In genomic region chr6:153058909-153059308, GRCh38 we compare ENCODE assay signal across 18 cellular contexts. TPM values are rescaled to one million over a fixed set of nuclear protein-coding genes. Genes with fewer than 3 reads are reported as not detected.
A peak's percentile ranks its signal among the peaks of the same experiment; 100 is the strongest.
DNase-seq lines count a peak whose midpoint lies in the region; ATAC-seq, FAIRE-seq and TF ChIP-seq lines count a peak whose summit lies in the region.
"Had no signal": no experiment of that assay in that cellular context is flagged by ENCODE, and none has a peak within 500 bp of the region (broad histone marks: within the 10 kb centered on the region; RNA-seq: fewer than 3 reads in every experiment).

No MANE protein-coding gene starts in this region.

- no peaks in the 10 kb centered on the region for H3K9me2 ChIP-seq in MM.1S (replicated peaks; ENCODE audit: insufficient read depth, low read length)

- TF ChIP-seq CTCF in HepG2 (CRISPR knock-in tag; IDR thresholded peaks at IDR 0.05) (no peak), right lobe of liver (IDR thresholded peaks at IDR 0.05) (no peak), RWPE2 (IDR thresholded peaks at IDR 0.05; ENCODE audit: poor library complexity, severe bottlenecking) (no peak), fibroblast of lung (conservative IDR thresholded peaks at IDR 0.05 in 1 of 2, IDR thresholded peaks at IDR 0.05 in 1 of 2; ENCODE audit: low read depth in 1 of 2, low read length in 2 of 2) (no peak), left ventricle myocardium inferior (IDR thresholded peaks at IDR 0.05; ENCODE audit: borderline replicate concordance) (no peak), MM.1S (IDR thresholded peaks at IDR 0.05; ENCODE audit: low read length) (no peak), thyroid gland (IDR thresholded peaks at IDR 0.05) (no peak)

- TF ChIP-seq RAD21 in HepG2 (CRISPR knock-in tag; IDR thresholded peaks at IDR 0.05), result no peak

- no peak overlapping the region for H2AK5ac ChIP-seq in neuronal stem cell (ENCODE audit: low read depth, low read length)

- H3K79me2 ChIP-seq in HepG2 (ENCODE audit: insufficient read depth, low read length) (no peaks in the 10 kb centered on the region), fibroblast of lung (ENCODE audit: control insufficient read depth, insufficient read depth, low read length) (peaks cover 2% of the 10 kb centered on the region), MM.1S (ENCODE audit: low read length) (no peaks in the 10 kb centered on the region)

- H3K27me3 ChIP-seq in HepG2 (ENCODE audit: control insufficient read depth in 1 of 2, insufficient read depth in 2 of 2, low read length in 2 of 2), result no peaks in the 10 kb centered on the region
- H3K27me3 ChIP-seq in right lobe of liver, result no peaks in the 10 kb centered on the region
- H3K27me3 ChIP-seq in RWPE2 (ENCODE audit: insufficient read depth, poor library complexity, severe bottlenecking), result no peaks in the 10 kb centered on the region
- no peaks in the 10 kb centered on the region for H3K27me3 ChIP-seq in fibroblast of lung (ENCODE audit: control insufficient read depth, insufficient read depth, low read length)
- H3K27me3 ChIP-seq in neuronal stem cell (ENCODE audit: control insufficient read depth in 3 of 3, insufficient read depth in 3 of 3, low read depth in 1 of 3, low read length in 3 of 3), result no peaks in the 10 kb centered on the region
- no peaks in the 10 kb centered on the region for H3K27me3 ChIP-seq in left ventricle myocardium inferior (ENCODE audit: low read depth)
- no peaks in the 10 kb centered on the region for H3K27me3 ChIP-seq in MM.1S (replicated peaks; ENCODE audit: insufficient read depth, low read length)
- H3K27me3 ChIP-seq in thyroid gland, result no peaks in the 10 kb centered on the region
- H3K27me3 ChIP-seq: Peyer's patch had no signal

- H3K36me3 ChIP-seq in HepG2 (replicated peaks in 1 of 2; ENCODE audit: control insufficient read depth in 1 of 2, insufficient read depth in 2 of 2, low read length in 2 of 2), result no peaks in the 10 kb centered on the region
- no peaks in the 10 kb centered on the region for H3K36me3 ChIP-seq in right lobe of liver
- no peaks in the 10 kb centered on the region for H3K36me3 ChIP-seq in RWPE2 (ENCODE audit: low read depth)
- no peaks in the 10 kb centered on the region for H3K36me3 ChIP-seq in fibroblast of lung (ENCODE audit: control insufficient read depth, insufficient read depth, low read length)
- H3K36me3 ChIP-seq in neuronal stem cell (replicated peaks in 1 of 2; ENCODE audit: control insufficient read depth in 2 of 2, insufficient read depth in 2 of 2, low read length in 2 of 2), result no peaks in the 10 kb centered on the region
- H3K36me3 ChIP-seq in left ventricle myocardium inferior, result no peaks in the 10 kb centered on the region
- no peaks in the 10 kb centered on the region for H3K36me3 ChIP-seq in MM.1S (replicated peaks; ENCODE audit: insufficient read depth, low read length)
- no peaks in the 10 kb centered on the region for H3K36me3 ChIP-seq in thyroid gland
- H3K36me3 ChIP-seq: Peyer's patch had no signal

- H4K20me1 ChIP-seq in HepG2 (ENCODE audit: insufficient read depth, low read length), result no peaks in the 10 kb centered on the region
- H4K20me1 ChIP-seq in fibroblast of lung (ENCODE audit: control insufficient read depth, extremely low read depth, insufficient read depth, low read length), result no peaks in the 10 kb centered on the region
- no peaks in the 10 kb centered on the region for H4K20me1 ChIP-seq in MM.1S (ENCODE audit: insufficient read depth, low read length)

- H2BK120ac ChIP-seq in neuronal stem cell (ENCODE audit: low read depth, low read length), result no peak overlapping the region

- ATAC-seq in HepG2 (no peak), right lobe of liver (no peak), RWPE2 (ENCODE audit: low read depth) (no peak)

- no peak overlapping the region for H4K8ac ChIP-seq in neuronal stem cell (ENCODE audit: low read depth, low read length)

- DNase-seq in HepG2 (ENCODE audit: low spot score) (no peak), right lobe of liver (no peak), RWPE2 (ENCODE audit: low spot score) (no peak), fibroblast of lung (ENCODE audit: low read depth in 2 of 2) (peak; percentile 6 to 46), neuronal stem cell (ENCODE audit: low spot score) (no peak), left ventricle myocardium inferior (no peak), MM.1S (no peak), thyroid gland (no peak)
- DNase-seq: AML-193; CD4-positive, alpha-beta T cell; DMS79 treated with DMSO at 0.1 percent for 48 hours; GDM1; NCI-H1092; NCI-H1694; NCI-H446 treated with DMSO at 0.1 percent for 48 hours; Peyer's patch; SHP77 treated with DMSO at 0.1 percent for 48 hours had no signal

- H2BK12ac ChIP-seq in neuronal stem cell (ENCODE audit: low read length), result no peak overlapping the region

- CTCF ChIA-PET in HepG2 (lab: Yijun Ruan, JAX; ENCODE audit: low intra/inter-chr PET ratio, low total read pairs), result no interaction called here

- H3F3A ChIP-seq in MM.1S (ENCODE audit: insufficient read depth, low read length), result no peaks in the 10 kb centered on the region

- no peak overlapping the region for H2BK5ac ChIP-seq in neuronal stem cell (ENCODE audit: low read length)

- H3K4me3 ChIP-seq in HepG2 (replicated peaks in 1 of 3; ENCODE audit: insufficient read depth in 1 of 3, low read depth in 2 of 3, low read length in 3 of 3) (no peak overlapping the region), right lobe of liver (no peak overlapping the region), RWPE2 (ENCODE audit: severe bottlenecking) (no peak overlapping the region), fibroblast of lung (replicated peaks in 1 of 4; ENCODE audit: control extremely low read depth in 1 of 4, insufficient read depth in 1 of 4, low read depth in 3 of 4, low read length in 4 of 4) (no peak overlapping the region), neuronal stem cell (ENCODE audit: low read length in 2 of 2) (no peak overlapping the region), left ventricle myocardium inferior (no peak overlapping the region), MM.1S (ENCODE audit: low read length) (no peak overlapping the region), thyroid gland (replicated peaks in 1 of 3) (no peak overlapping the region)
- H3K4me3 ChIP-seq: Peyer's patch had no signal

- H3K79me1 ChIP-seq in neuronal stem cell (ENCODE audit: low read depth, low read length), result no peaks in the 10 kb centered on the region

- H3K23ac ChIP-seq in neuronal stem cell (ENCODE audit: low read depth, low read length, poor library complexity), result no peak overlapping the region

- H4K91ac ChIP-seq in neuronal stem cell (ENCODE audit: low read depth, low read length, poor library complexity), result no peak overlapping the region

- 19% methylated on average over 4 of the region's 4 CpGs for WGBS in HepG2 (ENCODE audit: low lambda C conversion rate)
- WGBS in right lobe of liver (ENCODE audit: insufficient coverage, low coverage, low lambda C conversion rate, missing lambda C conversion rate), result 56% methylated on average over 4 of the region's 4 CpGs
- no CpG with 5 or more reads among the region's 4 CpGs for WGBS in neuronal stem cell (ENCODE audit: extremely low coverage in 2 of 2, insufficient read length in 2 of 2, insufficient replicate concordance in 1 of 2), 2 donors
- WGBS in thyroid gland, 2 donors, result 68 to 77% methylated on average over 4 of the region's 4 CpGs

- no peak overlapping the region for H3K18ac ChIP-seq in neuronal stem cell (ENCODE audit: low read length)

- no peak for TF ChIP-seq EP300 in HepG2 (IDR thresholded peaks at IDR 0.05; ENCODE audit: low read depth in 2 of 2, low read length in 2 of 2)
- no peak for TF ChIP-seq EP300 in HepG2 (CRISPR knock-in tag; IDR thresholded peaks at IDR 0.05; ENCODE audit: borderline replicate concordance)

- H3K14ac ChIP-seq in neuronal stem cell (ENCODE audit: low read length), result no peak overlapping the region

- H3K9me3 ChIP-seq in HepG2 (ENCODE audit: low read length), result no peaks in the 10 kb centered on the region
- H3K9me3 ChIP-seq in right lobe of liver, result no peaks in the 10 kb centered on the region
- H3K9me3 ChIP-seq in RWPE2 (ENCODE audit: severe bottlenecking), result peaks cover 1% of the 10 kb centered on the region
- no peaks in the 10 kb centered on the region for H3K9me3 ChIP-seq in fibroblast of lung (ENCODE audit: control insufficient read depth, insufficient read depth, low read depth, low read length)
- peaks cover 0 to 3% of the 10 kb centered on the region in 2 donors for H3K9me3 ChIP-seq in neuronal stem cell (replicated peaks in 1 of 2; ENCODE audit: control insufficient read depth in 2 of 2, insufficient read depth in 1 of 2, low read depth in 1 of 2, low read length in 2 of 2)
- peaks cover 13% of the 10 kb centered on the region for H3K9me3 ChIP-seq in left ventricle myocardium inferior (replicated peaks)
- H3K9me3 ChIP-seq in MM.1S (replicated peaks; ENCODE audit: insufficient read depth, low read length), result no peaks in the 10 kb centered on the region
- H3K9me3 ChIP-seq in thyroid gland, result no peaks in the 10 kb centered on the region
- H3K9me3 ChIP-seq: Peyer's patch had no signal

- POLR2A ChIA-PET in HepG2 (lab: Yijun Ruan, JAX), result no interaction called here

- in situ Hi-C loops in HepG2 (cut with HindIII; ENCODE audit: extremely low pct_ligation_motif_present, low pct_unique_long_range_greater_than_20kb), result no loop called here

- H3K9ac ChIP-seq in HepG2 (ENCODE audit: insufficient read depth, low read depth, low read length) (no peak overlapping the region), fibroblast of lung (ENCODE audit: insufficient read depth, low read length) (no peak overlapping the region), neuronal stem cell (ENCODE audit: low read depth, low read length, poor library complexity) (no peak overlapping the region), MM.1S (ENCODE audit: low read length) (no peak overlapping the region)

- intact Hi-C loops in HepG2 (cut with micrococcal nuclease; ENCODE audit: unreplicated experiment), result no loop called here
- intact Hi-C loops in right lobe of liver (cut with DNase I), result no loop called here
- intact Hi-C loops in left ventricle myocardium inferior (cut with micrococcal nuclease), result no loop called here
- intact Hi-C loops in thyroid gland (cut with DNase I), result no loop called here

- no TSS peak for BruUV-seq in HepG2 (replicated peaks; lab: Mats Ljungman, UMichigan)

- no peak overlapping the region for H3K4ac ChIP-seq in neuronal stem cell (ENCODE audit: low read length)

- H3K4me2 ChIP-seq in HepG2 (ENCODE audit: low read depth, low read length) (no peak overlapping the region), fibroblast of lung (ENCODE audit: extremely low read depth, insufficient read depth, low read length) (no peak overlapping the region), neuronal stem cell (ENCODE audit: insufficient read depth, low read length, poor library complexity, severe bottlenecking) (no peak overlapping the region), MM.1S (ENCODE audit: low read depth, low read length) (no peak overlapping the region)

- TF ChIP-seq POLR2A in HepG2 (IDR thresholded peaks at IDR 0.05; ENCODE audit: insufficient read depth in 1 of 2, low read depth in 2 of 2, low read length in 2 of 2) (no peak), right lobe of liver (IDR thresholded peaks at IDR 0.05) (no peak), thyroid gland (IDR thresholded peaks at IDR 0.05) (no peak)

- no peak for FAIRE-seq in HepG2 (lab: Jason Lieb, UNC)
- FAIRE-seq: A204.1 had no signal

- no peak overlapping the region for H3K27ac ChIP-seq in HepG2 (ENCODE audit: extremely low read length, insufficient read depth, low read length)
- H3K27ac ChIP-seq in right lobe of liver, result no peak overlapping the region
- peak overlapping the region; percentile 6 for H3K27ac ChIP-seq in RWPE2 (ENCODE audit: poor library complexity, severe bottlenecking)
- no peak overlapping the region for H3K27ac ChIP-seq in fibroblast of lung (ENCODE audit: insufficient read depth, low read length)
- no peak overlapping the region for H3K27ac ChIP-seq in neuronal stem cell (replicated peaks; ENCODE audit: low read length)
- H3K27ac ChIP-seq in left ventricle myocardium inferior (replicated peaks), result no peak overlapping the region
- H3K27ac ChIP-seq in MM.1S (ENCODE audit: low read length), result no peak overlapping the region
- H3K27ac ChIP-seq in thyroid gland, result no peak overlapping the region
- H3K27ac ChIP-seq: Peyer's patch had no signal

- no peak overlapping the region for H2BK15ac ChIP-seq in neuronal stem cell (ENCODE audit: low read length)

- H3K4me1 ChIP-seq in HepG2 (ENCODE audit: insufficient read depth, low read length) (no peaks in the 10 kb centered on the region), right lobe of liver (no peaks in the 10 kb centered on the region), RWPE2 (ENCODE audit: insufficient read depth, poor library complexity, severe bottlenecking) (peaks cover 17% of the 10 kb centered on the region), fibroblast of lung (ENCODE audit: control insufficient read depth, extremely low read depth, insufficient read depth, low read length) (peaks cover 3% of the 10 kb centered on the region), neuronal stem cell (ENCODE audit: control insufficient read depth in 2 of 2, insufficient read depth in 1 of 2, low read depth in 1 of 2, low read length in 2 of 2) (peaks cover 6 to 14% of the 10 kb centered on the region in 2 donors), left ventricle myocardium inferior (no peaks in the 10 kb centered on the region), MM.1S (ENCODE audit: low read length) (no peaks in the 10 kb centered on the region), thyroid gland (no peaks in the 10 kb centered on the region)
- H3K4me1 ChIP-seq: Peyer's patch had no signal

- H2AFZ ChIP-seq in HepG2 (ENCODE audit: low read length) (no peak overlapping the region), fibroblast of lung (ENCODE audit: low read length) (no peak overlapping the region), neuronal stem cell (ENCODE audit: low read length) (no peak overlapping the region), MM.1S (ENCODE audit: low read length) (no peak overlapping the region)

RNA-seq across cellular contexts. Expression of gene MTRF1L, which starts 56.4 kb away (rescaled TPM):
- total RNA-seq in HepG2 (2016; rRNA removed; fragmentation: Illumina TruSeq; extraction: Trizol), result 28.7 and 32.4 TPM in 2 replicates
- 25.5 and 28.3 TPM in 2 replicates for total RNA-seq in HepG2 (2016; cell fraction: cytosol; rRNA removed; fragmentation: Illumina TruSeq; extraction: Trizol; ENCODE audit: low read depth)
- total RNA-seq in HepG2 (2016; cell fraction: insoluble cytoplasmic fraction; rRNA removed; fragmentation: Illumina TruSeq; extraction: Trizol), result 29.1 and 32.6 TPM in 2 replicates
- total RNA-seq in HepG2 (2016; cell fraction: membrane; rRNA removed; fragmentation: Illumina TruSeq; extraction: Trizol), result 49.7 and 58.0 TPM in 2 replicates
- total RNA-seq in HepG2 (2016; cell fraction: nucleus; rRNA removed; fragmentation: Illumina TruSeq; extraction: Trizol), result 25.8 and 29.5 TPM in 2 replicates
- 15.5 and 17.6 TPM in 2 replicates for polyA plus RNA-seq in HepG2 (2011; rRNA removed)
- polyA plus RNA-seq in HepG2 (2011; cell fraction: cytosol; rRNA removed), result 6.5 and 9.8 TPM in 2 replicates
- 10.9 and 13.2 TPM in 2 replicates for polyA plus RNA-seq in HepG2 (2011; cell fraction: nucleus; rRNA removed)
- polyA plus RNA-seq in HepG2 (2012), result 17.1 and 18.1 TPM in 2 replicates
- 40.7 and 44.7 TPM in 2 replicates for polyA plus RNA-seq in HepG2 (2016; cell fraction: cytosol; fragmentation: Illumina TruSeq; extraction: Trizol; ENCODE audit: low read depth)
- polyA plus RNA-seq in HepG2 (2016; cell fraction: insoluble cytoplasmic fraction; fragmentation: Illumina TruSeq; extraction: Trizol; ENCODE audit: low read depth), result 34.0 and 37.3 TPM in 2 replicates
- polyA plus RNA-seq in HepG2 (2016; cell fraction: membrane; fragmentation: Illumina TruSeq; extraction: Trizol; ENCODE audit: low read depth), result 52.3 and 64.3 TPM in 2 replicates
- polyA plus RNA-seq in HepG2 (2016; cell fraction: nucleus; fragmentation: Illumina TruSeq; extraction: Trizol; ENCODE audit: insufficient read depth, low read depth), result 26.9 and 27.4 TPM in 2 replicates
- 7.1 and 8.9 TPM in 2 replicates for polyA minus RNA-seq in HepG2 (2011; rRNA and poly(A)+ RNA removed; ENCODE audit: low replicate concordance)
- polyA minus RNA-seq in HepG2 (2011; cell fraction: cytosol; rRNA and poly(A)+ RNA removed), result 9.5 and 9.7 TPM in 2 replicates
- polyA minus RNA-seq in HepG2 (2011; cell fraction: nucleus; rRNA and poly(A)+ RNA removed), result 72.9 and 92.7 TPM in 2 replicates
- 10 to 100 TPM in 3 of 6 experiments, 1 to 10 TPM in 3; 6.1 to 16.8 (median 9.7) TPM for total RNA-seq in right lobe of liver
- 13.4 and 15.7 TPM in 2 replicates for total RNA-seq in fibroblast of lung
- polyA plus RNA-seq in fibroblast of lung, result 17.8 and 20.0 TPM in 2 replicates
- 14.2 and 17.5 TPM in 2 replicates for polyA plus RNA-seq in fibroblast of lung (2012)
- polyA minus RNA-seq in fibroblast of lung (ENCODE audit: low replicate concordance), result 0.37 and 0.47 TPM in 2 replicates
- 14.1 TPM for polyA plus RNA-seq in neuronal stem cell (2013, experiment 1 of 2)
- polyA plus RNA-seq in neuronal stem cell (2013, experiment 2 of 2), result 14.4 TPM
- total RNA-seq in left ventricle myocardium inferior, result 30.9 TPM
- 10 to 100 TPM; 15.7 to 23.8 (median 17.6) TPM for total RNA-seq in thyroid gland

Comparison
In these comparisons a context has a peak if more than half of its experiments do, and no peak if none do; other contexts are left out.
1. DNase-seq: peak in fibroblast of lung (2 of 2); none in HepG2 (single experiment), right lobe of liver (0 of 3), RWPE2 (single experiment), neuronal stem cell (single experiment), left ventricle myocardium inferior (single experiment), MM.1S (single experiment) and thyroid gland (0 of 2).